In the genomic region with DNA sequence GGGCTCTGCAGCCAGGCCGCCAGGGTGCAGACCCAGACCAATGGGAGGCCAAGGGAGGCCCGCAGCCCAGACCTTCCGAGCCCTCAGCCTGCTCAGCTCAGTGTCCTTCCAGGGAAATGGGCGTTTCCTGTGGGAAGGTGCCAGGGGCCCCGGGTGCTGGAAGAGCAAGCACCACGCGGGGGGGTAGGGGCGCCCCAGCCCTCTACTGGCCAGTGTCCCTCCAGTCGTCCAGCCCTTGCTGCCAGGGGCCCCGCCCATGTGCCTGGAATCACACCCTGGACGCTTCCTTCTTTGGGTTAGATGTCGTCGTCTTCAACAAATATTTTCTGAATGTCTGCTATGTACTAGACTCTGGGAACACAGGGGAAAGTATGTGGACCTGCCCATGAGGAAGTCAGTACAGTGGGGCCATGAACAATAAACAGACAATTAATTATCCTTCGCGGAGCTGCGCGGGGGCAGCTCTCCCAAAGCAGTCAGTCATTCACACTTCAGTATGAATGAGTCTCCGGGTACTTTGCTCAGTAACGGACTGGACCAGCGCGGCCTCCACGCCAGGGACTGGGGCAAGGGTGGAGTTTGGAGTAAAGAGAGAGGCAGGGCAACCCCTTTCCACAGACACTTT, we compare ENCODE assay signal across 1 cellular context.
TF ChIP-seq lines count a peak whose summit lies in the region.

No MANE protein-coding gene starts in this region.

TF ChIP-seq in K562, 482 proteins besides CTCF, POLR2A, EP300 and RAD21 (continued from another document):
- TF ChIP-seq, protein P1, sequence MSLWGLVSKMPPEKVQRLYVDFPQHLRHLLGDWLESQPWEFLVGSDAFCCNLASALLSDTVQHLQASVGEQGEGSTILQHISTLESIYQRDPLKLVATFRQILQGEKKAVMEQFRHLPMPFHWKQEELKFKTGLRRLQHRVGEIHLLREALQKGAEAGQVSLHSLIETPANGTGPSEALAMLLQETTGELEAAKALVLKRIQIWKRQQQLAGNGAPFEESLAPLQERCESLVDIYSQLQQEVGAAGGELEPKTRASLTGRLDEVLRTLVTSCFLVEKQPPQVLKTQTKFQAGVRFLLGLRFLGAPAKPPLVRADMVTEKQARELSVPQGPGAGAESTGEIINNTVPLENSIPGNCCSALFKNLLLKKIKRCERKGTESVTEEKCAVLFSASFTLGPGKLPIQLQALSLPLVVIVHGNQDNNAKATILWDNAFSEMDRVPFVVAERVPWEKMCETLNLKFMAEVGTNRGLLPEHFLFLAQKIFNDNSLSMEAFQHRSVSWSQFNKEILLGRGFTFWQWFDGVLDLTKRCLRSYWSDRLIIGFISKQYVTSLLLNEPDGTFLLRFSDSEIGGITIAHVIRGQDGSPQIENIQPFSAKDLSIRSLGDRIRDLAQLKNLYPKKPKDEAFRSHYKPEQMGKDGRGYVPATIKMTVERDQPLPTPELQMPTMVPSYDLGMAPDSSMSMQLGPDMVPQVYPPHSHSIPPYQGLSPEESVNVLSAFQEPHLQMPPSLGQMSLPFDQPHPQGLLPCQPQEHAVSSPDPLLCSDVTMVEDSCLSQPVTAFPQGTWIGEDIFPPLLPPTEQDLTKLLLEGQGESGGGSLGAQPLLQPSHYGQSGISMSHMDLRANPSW (CRISPR knock-in tag; IDR thresholded peaks at IDR 0.05), result no peak
- TF ChIP-seq FOSL1 (tag; conservative IDR thresholded peaks at IDR 0.05), result no peak
- TF ChIP-seq CC2D1A (IDR thresholded peaks at IDR 0.05), result no peak
- TF ChIP-seq, protein P2, sequence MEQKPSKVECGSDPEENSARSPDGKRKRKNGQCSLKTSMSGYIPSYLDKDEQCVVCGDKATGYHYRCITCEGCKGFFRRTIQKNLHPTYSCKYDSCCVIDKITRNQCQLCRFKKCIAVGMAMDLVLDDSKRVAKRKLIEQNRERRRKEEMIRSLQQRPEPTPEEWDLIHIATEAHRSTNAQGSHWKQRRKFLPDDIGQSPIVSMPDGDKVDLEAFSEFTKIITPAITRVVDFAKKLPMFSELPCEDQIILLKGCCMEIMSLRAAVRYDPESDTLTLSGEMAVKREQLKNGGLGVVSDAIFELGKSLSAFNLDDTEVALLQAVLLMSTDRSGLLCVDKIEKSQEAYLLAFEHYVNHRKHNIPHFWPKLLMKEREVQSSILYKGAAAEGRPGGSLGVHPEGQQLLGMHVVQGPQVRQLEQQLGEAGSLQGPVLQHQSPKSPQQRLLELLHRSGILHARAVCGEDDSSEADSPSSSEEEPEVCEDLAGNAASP (IDR thresholded peaks at IDR 0.05), result no peak
- TF ChIP-seq POLR2B (IDR thresholded peaks at IDR 0.05; ENCODE audit: low read depth, partially characterized antibody), result no peak
- TF ChIP-seq NR2C1 (IDR thresholded peaks at IDR 0.05), result no peak
- no peak for TF ChIP-seq NR2C1 (tag; IDR thresholded peaks at IDR 0.05)
- no peak for TF ChIP-seq SIRT6 (IDR thresholded peaks at IDR 0.05; ENCODE audit: low read depth, low read length)
- TF ChIP-seq L3MBTL2 (IDR thresholded peaks at IDR 0.05), result peak; percentile 27; the same call in 1 of the 2 replicates
